In the genomic region with DNA sequence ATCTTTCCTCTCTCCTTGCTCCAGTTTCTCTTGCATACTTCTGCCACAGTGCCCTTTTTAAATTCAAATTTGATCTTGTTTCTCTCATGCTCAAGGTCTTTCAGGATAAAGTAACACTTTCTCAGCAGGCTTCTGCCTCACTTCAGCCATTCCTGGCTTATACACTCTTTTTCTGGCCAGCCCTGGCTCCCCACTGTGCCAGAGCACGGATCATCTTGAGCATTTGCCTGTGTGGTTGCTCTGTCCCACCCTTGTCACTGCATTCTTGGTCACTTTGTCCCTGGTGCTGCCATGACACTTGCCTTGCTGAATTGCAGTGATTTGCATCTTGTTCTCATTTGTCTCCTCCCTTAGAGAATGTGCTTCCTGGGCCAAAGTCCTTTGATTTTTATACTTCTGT, we compare ENCODE assay signal across 2 cellular contexts.
TF ChIP-seq lines count a peak whose summit lies in the region.

No MANE protein-coding gene starts in this region.

TF ChIP-seq in GM23338, 12 proteins besides CTCF, POLR2A, EP300 and RAD21 (continued from another document):
- TF ChIP-seq, protein P1, sequence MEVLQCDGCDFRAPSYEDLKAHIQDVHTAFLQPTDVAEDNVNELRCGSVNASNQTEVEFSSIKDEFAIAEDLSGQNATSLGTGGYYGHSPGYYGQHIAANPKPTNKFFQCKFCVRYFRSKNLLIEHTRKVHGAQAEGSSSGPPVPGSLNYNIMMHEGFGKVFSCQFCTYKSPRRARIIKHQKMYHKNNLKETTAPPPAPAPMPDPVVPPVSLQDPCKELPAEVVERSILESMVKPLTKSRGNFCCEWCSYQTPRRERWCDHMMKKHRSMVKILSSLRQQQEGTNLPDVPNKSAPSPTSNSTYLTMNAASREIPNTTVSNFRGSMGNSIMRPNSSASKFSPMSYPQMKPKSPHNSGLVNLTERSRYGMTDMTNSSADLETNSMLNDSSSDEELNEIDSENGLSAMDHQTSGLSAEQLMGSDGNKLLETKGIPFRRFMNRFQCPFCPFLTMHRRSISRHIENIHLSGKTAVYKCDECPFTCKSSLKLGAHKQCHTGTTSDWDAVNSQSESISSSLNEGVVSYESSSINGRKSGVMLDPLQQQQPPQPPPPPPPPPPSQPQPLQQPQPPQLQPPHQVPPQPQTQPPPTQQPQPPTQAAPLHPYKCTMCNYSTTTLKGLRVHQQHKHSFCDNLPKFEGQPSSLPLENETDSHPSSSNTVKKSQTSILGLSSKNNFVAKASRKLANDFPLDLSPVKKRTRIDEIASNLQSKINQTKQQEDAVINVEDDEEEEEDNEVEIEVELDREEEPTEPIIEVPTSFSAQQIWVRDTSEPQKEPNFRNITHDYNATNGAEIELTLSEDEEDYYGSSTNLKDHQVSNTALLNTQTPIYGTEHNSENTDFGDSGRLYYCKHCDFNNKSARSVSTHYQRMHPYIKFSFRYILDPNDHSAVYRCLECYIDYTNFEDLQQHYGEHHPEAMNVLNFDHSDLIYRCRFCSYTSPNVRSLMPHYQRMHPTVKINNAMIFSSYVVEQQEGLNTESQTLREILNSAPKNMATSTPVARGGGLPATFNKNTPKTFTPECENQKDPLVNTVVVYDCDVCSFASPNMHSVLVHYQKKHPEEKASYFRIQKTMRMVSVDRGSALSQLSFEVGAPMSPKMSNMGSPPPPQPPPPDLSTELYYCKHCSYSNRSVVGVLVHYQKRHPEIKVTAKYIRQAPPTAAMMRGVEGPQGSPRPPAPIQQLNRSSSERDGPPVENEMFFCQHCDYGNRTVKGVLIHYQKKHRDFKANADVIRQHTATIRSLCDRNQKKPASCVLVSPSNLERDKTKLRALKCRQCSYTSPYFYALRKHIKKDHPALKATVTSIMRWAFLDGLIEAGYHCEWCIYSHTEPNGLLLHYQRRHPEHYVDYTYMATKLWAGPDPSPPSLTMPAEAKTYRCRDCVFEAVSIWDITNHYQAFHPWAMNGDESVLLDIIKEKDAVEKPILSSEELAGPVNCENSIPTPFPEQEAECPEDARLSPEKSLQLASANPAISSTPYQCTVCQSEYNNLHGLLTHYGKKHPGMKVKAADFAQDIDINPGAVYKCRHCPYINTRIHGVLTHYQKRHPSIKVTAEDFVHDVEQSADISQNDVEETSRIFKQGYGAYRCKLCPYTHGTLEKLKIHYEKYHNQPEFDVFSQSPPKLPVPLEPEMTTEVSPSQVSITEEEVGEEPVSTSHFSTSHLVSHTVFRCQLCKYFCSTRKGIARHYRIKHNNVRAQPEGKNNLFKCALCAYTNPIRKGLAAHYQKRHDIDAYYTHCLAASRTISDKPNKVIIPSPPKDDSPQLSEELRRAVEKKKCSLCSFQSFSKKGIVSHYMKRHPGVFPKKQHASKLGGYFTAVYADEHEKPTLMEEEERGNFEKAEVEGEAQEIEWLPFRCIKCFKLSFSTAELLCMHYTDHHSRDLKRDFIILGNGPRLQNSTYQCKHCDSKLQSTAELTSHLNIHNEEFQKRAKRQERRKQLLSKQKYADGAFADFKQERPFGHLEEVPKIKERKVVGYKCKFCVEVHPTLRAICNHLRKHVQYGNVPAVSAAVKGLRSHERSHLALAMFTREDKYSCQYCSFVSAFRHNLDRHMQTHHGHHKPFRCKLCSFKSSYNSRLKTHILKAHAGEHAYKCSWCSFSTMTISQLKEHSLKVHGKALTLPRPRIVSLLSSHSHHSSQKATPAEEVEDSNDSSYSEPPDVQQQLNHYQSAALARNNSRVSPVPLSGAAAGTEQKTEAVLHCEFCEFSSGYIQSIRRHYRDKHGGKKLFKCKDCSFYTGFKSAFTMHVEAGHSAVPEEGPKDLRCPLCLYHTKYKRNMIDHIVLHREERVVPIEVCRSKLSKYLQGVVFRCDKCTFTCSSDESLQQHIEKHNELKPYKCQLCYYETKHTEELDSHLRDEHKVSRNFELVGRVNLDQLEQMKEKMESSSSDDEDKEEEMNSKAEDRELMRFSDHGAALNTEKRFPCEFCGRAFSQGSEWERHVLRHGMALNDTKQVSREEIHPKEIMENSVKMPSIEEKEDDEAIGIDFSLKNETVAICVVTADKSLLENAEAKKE (CRISPR knock-in tag; IDR thresholded peaks at IDR 0.05) = peak; percentile 71
- TF ChIP-seq, protein P2, sequence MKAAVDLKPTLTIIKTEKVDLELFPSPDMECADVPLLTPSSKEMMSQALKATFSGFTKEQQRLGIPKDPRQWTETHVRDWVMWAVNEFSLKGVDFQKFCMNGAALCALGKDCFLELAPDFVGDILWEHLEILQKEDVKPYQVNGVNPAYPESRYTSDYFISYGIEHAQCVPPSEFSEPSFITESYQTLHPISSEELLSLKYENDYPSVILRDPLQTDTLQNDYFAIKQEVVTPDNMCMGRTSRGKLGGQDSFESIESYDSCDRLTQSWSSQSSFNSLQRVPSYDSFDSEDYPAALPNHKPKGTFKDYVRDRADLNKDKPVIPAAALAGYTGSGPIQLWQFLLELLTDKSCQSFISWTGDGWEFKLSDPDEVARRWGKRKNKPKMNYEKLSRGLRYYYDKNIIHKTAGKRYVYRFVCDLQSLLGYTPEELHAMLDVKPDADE (IDR thresholded peaks at IDR 0.05) = no peak
- TF ChIP-seq, protein P3, sequence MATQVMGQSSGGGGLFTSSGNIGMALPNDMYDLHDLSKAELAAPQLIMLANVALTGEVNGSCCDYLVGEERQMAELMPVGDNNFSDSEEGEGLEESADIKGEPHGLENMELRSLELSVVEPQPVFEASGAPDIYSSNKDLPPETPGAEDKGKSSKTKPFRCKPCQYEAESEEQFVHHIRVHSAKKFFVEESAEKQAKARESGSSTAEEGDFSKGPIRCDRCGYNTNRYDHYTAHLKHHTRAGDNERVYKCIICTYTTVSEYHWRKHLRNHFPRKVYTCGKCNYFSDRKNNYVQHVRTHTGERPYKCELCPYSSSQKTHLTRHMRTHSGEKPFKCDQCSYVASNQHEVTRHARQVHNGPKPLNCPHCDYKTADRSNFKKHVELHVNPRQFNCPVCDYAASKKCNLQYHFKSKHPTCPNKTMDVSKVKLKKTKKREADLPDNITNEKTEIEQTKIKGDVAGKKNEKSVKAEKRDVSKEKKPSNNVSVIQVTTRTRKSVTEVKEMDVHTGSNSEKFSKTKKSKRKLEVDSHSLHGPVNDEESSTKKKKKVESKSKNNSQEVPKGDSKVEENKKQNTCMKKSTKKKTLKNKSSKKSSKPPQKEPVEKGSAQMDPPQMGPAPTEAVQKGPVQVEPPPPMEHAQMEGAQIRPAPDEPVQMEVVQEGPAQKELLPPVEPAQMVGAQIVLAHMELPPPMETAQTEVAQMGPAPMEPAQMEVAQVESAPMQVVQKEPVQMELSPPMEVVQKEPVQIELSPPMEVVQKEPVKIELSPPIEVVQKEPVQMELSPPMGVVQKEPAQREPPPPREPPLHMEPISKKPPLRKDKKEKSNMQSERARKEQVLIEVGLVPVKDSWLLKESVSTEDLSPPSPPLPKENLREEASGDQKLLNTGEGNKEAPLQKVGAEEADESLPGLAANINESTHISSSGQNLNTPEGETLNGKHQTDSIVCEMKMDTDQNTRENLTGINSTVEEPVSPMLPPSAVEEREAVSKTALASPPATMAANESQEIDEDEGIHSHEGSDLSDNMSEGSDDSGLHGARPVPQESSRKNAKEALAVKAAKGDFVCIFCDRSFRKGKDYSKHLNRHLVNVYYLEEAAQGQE (IDR thresholded peaks at IDR 0.05; ENCODE audit: unreplicated experiment) = no peak
- TF ChIP-seq STAT1 (IDR thresholded peaks at IDR 0.05; ENCODE audit: unreplicated experiment) = no peak
- TF ChIP-seq NANOG (IDR thresholded peaks at IDR 0.05; ENCODE audit: borderline replicate concordance) = 0 out of 2 replicates have a peak, but pooled peaks have one; percentile 38
- TF ChIP-seq JUNB (IDR thresholded peaks at IDR 0.05; ENCODE audit: unreplicated experiment) = no peak
TF ChIP-seq in GM23338: peak in this region for 3.

TF ChIP-seq in WTC11, 78 proteins besides CTCF, POLR2A, EP300 and RAD21 (continued from another document):
- TF ChIP-seq, protein P4, sequence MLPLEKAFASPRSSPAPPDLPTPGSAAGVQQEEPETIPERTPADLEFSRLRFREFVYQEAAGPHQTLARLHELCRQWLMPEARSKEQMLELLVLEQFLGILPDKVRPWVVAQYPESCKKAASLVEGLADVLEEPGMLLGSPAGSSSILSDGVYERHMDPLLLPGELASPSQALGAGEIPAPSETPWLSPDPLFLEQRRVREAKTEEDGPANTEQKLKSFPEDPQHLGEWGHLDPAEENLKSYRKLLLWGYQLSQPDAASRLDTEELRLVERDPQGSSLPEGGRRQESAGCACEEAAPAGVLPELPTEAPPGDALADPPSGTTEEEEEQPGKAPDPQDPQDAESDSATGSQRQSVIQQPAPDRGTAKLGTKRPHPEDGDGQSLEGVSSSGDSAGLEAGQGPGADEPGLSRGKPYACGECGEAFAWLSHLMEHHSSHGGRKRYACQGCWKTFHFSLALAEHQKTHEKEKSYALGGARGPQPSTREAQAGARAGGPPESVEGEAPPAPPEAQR (CRISPR knock-in tag; IDR thresholded peaks at IDR 0.05) = no peak
- TF ChIP-seq RORB (CRISPR knock-in tag; IDR thresholded peaks at IDR 0.05) = no peak
- TF ChIP-seq ZBTB43 (CRISPR knock-in tag; IDR thresholded peaks at IDR 0.05) = no peak
- 0 out of 2 replicates have a peak, but pooled peaks have one; percentile 39 for TF ChIP-seq SP1 (CRISPR knock-in tag; conservative IDR thresholded peaks at IDR 0.05)
- peak; percentile 34; the same call in 1 of the 2 replicates for TF ChIP-seq CREB1 (CRISPR knock-in tag; IDR thresholded peaks at IDR 0.05)
- TF ChIP-seq, protein P5, sequence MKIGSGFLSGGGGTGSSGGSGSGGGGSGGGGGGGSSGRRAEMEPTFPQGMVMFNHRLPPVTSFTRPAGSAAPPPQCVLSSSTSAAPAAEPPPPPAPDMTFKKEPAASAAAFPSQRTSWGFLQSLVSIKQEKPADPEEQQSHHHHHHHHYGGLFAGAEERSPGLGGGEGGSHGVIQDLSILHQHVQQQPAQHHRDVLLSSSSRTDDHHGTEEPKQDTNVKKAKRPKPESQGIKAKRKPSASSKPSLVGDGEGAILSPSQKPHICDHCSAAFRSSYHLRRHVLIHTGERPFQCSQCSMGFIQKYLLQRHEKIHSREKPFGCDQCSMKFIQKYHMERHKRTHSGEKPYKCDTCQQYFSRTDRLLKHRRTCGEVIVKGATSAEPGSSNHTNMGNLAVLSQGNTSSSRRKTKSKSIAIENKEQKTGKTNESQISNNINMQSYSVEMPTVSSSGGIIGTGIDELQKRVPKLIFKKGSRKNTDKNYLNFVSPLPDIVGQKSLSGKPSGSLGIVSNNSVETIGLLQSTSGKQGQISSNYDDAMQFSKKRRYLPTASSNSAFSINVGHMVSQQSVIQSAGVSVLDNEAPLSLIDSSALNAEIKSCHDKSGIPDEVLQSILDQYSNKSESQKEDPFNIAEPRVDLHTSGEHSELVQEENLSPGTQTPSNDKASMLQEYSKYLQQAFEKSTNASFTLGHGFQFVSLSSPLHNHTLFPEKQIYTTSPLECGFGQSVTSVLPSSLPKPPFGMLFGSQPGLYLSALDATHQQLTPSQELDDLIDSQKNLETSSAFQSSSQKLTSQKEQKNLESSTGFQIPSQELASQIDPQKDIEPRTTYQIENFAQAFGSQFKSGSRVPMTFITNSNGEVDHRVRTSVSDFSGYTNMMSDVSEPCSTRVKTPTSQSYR (CRISPR knock-in tag; IDR thresholded peaks at IDR 0.05) = no peak
- no peak for TF ChIP-seq USF2 (CRISPR knock-in tag; IDR thresholded peaks at IDR 0.05)
